Comparison of ENCODE assay signal across 19 cellular contexts in genomic region chr11:16093889-16094653, GRCh38.
DNase-seq lines count a peak whose midpoint lies in the region; ATAC-seq, FAIRE-seq and TF ChIP-seq lines count a peak whose summit lies in the region.
"Had no signal": no experiment of that assay in that cellular context is flagged by ENCODE, and none has a peak within 500 bp of the region (broad histone marks: within the 10 kb centered on the region; RNA-seq: fewer than 3 reads in every experiment).

No MANE protein-coding gene starts in this region.

- in situ Hi-C loops in K562 (cut with MboI): no loop called here
- in situ Hi-C loops in HepG2 (cut with HindIII; ENCODE audit: extremely low pct_ligation_motif_present, low pct_unique_long_range_greater_than_20kb): no loop called here

- no peaks in the 10 kb centered on the region for H4K20me1 ChIP-seq in K562 (replicated peaks; ENCODE audit: control insufficient read depth, insufficient read depth, low read length)
- H4K20me1 ChIP-seq in HepG2 (ENCODE audit: insufficient read depth, low read length): no peaks in the 10 kb centered on the region

- ATAC-seq in K562: peak; percentile 89
- ATAC-seq in HepG2: peak; percentile 89
- ATAC-seq: A549 had no signal

- TF ChIP-seq RAD21 in K562 (CRISPR knock-in tag; conservative IDR thresholded peaks at IDR 0.05 in 1 of 2, IDR thresholded peaks at IDR 0.05 in 1 of 2) (0 out of 4 replicates have a peak, but pooled peaks of 1 of the 2 experiments have one; percentile 1), HepG2 (CRISPR knock-in tag; IDR thresholded peaks at IDR 0.05) (no peak)

- TF ChIP-seq EP300 in K562 (IDR thresholded peaks at IDR 0.05; ENCODE audit: low read length) (peak; percentile 62), HepG2 (IDR thresholded peaks at IDR 0.05; ENCODE audit: low read depth in 2 of 2, low read length in 2 of 2) (0 out of 4 replicates have a peak, but pooled peaks of 1 of the 2 experiments have one; percentile 27), HepG2 (CRISPR knock-in tag; IDR thresholded peaks at IDR 0.05; ENCODE audit: borderline replicate concordance) (no peak)

- peak overlapping the region; percentile 55; the same call in 2 of the 3 replicates for H3K27ac ChIP-seq in K562 (ENCODE audit: extremely low read depth, low read depth, low read length)
- H3K27ac ChIP-seq in HepG2 (ENCODE audit: extremely low read length, insufficient read depth, low read length): no peak overlapping the region
- H3K27ac ChIP-seq in WERI-Rb-1: no peak overlapping the region
- H3K27ac ChIP-seq: 22Rv1, A549, C4-2B had no signal

- no peak for TF ChIP-seq POLR2A in K562 (conservative IDR thresholded peaks at IDR 0.05)
- TF ChIP-seq POLR2A in HepG2 (IDR thresholded peaks at IDR 0.05; ENCODE audit: insufficient read depth in 1 of 2, low read depth in 2 of 2, low read length in 2 of 2): no peak

- DNase-seq in DMS53 (lab: John Stamatoyannopoulos, UW): peak; percentile 27
- no peak for DNase-seq in DMS53 treated with DMSO at 0.1 percent for 48 hours (lab: John Stamatoyannopoulos, UW; ENCODE audit: unreplicated experiment)
- peak; percentile 11 to 75 (median 42) for DNase-seq in K562 (ENCODE audit: extremely low read depth in 1 of 4, low spot score in 3 of 4)
- peak; percentile 37 for DNase-seq in HepG2 (ENCODE audit: low spot score)
- no peak for DNase-seq in hypothalamus (lab: John Stamatoyannopoulos, UW)
- no peak for DNase-seq in activated CD4-positive, alpha-beta T cell treated with anti-CD3 and anti-CD28 coated beads, Interleukin-2, amount 50 U/mL, for 48 hours
- no peak for DNase-seq in MG63
- no peak for DNase-seq in WERI-Rb-1
- DNase-seq: AML-193; CD4-positive, alpha-beta T cell; DMS 273 treated with DMSO at 0.1 percent for 48 hours; DMS79; GDM1; H9; KBM-7 had no signal

- FAIRE-seq in K562 (lab: Jason Lieb, UNC): peak; percentile 89
- no peak for FAIRE-seq in HepG2 (lab: Jason Lieb, UNC)
- FAIRE-seq: H1 had no signal

- CTCF ChIA-PET in K562 (lab: Yijun Ruan, JAX; ENCODE audit: low intra/inter-chr PET ratio) (no interaction called here), HepG2 (lab: Yijun Ruan, JAX; ENCODE audit: low intra/inter-chr PET ratio, low total read pairs) (no interaction called here)

- 11% methylated on average over 3 of the region's 3 CpGs for WGBS in K562 (ENCODE audit: insufficient coverage, low coverage, missing lambda C conversion rate)
- 6% methylated on average over 3 of the region's 3 CpGs for WGBS in HepG2 (ENCODE audit: low lambda C conversion rate)

- intact Hi-C loops in K562 (cut with micrococcal nuclease): no loop called here
- intact Hi-C loops in HepG2 (cut with micrococcal nuclease; ENCODE audit: unreplicated experiment): no loop called here

- no peaks in the 10 kb centered on the region for H3K9me1 ChIP-seq in K562 (ENCODE audit: control insufficient read depth, insufficient read depth, low read length)

- H3K9me3 ChIP-seq in K562 (replicated peaks; ENCODE audit: control insufficient read depth, insufficient read depth, low read depth, low read length) (no peaks in the 10 kb centered on the region), HepG2 (ENCODE audit: low read length) (no peaks in the 10 kb centered on the region), MG63 (no peaks in the 10 kb centered on the region), WERI-Rb-1 (ENCODE audit: severe bottlenecking) (no peaks in the 10 kb centered on the region)
- H3K9me3 ChIP-seq: A549 had no signal

- POLR2A ChIA-PET in K562 (lab: Yijun Ruan, JAX): interaction anchor here (0.9 to 1.3 kb wide), 3 partner anchors 12 to 20 kb away, joined by 3 read pairs; no protein-coding TSS in a partner anchor
- POLR2A ChIA-PET in HepG2 (lab: Yijun Ruan, JAX): no interaction called here

- H3K9ac ChIP-seq in K562 (ENCODE audit: insufficient read depth in 1 of 2, low read depth in 2 of 2, low read length in 2 of 2): no peak overlapping the region
- H3K9ac ChIP-seq in HepG2 (ENCODE audit: insufficient read depth, low read depth, low read length): no peak overlapping the region

- peak overlapping the region; percentile 8; the same call in 1 of the 2 replicates for H3K4me2 ChIP-seq in K562 (ENCODE audit: insufficient read depth, low read length)
- H3K4me2 ChIP-seq in HepG2 (ENCODE audit: low read depth, low read length): no peak overlapping the region
- H3K4me2 ChIP-seq: A549 had no signal

- H3K4me1 ChIP-seq in K562 (replicated peaks in 1 of 2; ENCODE audit: control insufficient read depth in 2 of 2, insufficient read depth in 2 of 2, low read length in 2 of 2) (peaks cover 0 to 12% of the 10 kb centered on the region in 2 experiments; a peak in 2 of 5 replicates), HepG2 (ENCODE audit: insufficient read depth, low read length) (peaks cover 28% of the 10 kb centered on the region)

- TF ChIP-seq CTCF in K562 (IDR thresholded peaks at IDR 0.05 in 2 of 3, conservative IDR thresholded peaks at IDR 0.05 in 1 of 3; ENCODE audit: insufficient read depth in 2 of 3, low read depth in 1 of 3, low read length in 3 of 3): no peak
- TF ChIP-seq CTCF in HepG2 (CRISPR knock-in tag; IDR thresholded peaks at IDR 0.05): no peak
- TF ChIP-seq CTCF in WERI-Rb-1 (IDR thresholded peaks at IDR 0.05; ENCODE audit: low read depth, low read length): no peak

- no peaks in the 10 kb centered on the region for H3K36me3 ChIP-seq in K562 (ENCODE audit: control insufficient read depth, insufficient read depth, low read length)
- H3K36me3 ChIP-seq in HepG2 (replicated peaks in 1 of 2; ENCODE audit: control insufficient read depth in 1 of 2, insufficient read depth in 2 of 2, low read length in 2 of 2): no peaks in the 10 kb centered on the region; a peak in 1 of 5 replicates
- no peaks in the 10 kb centered on the region for H3K36me3 ChIP-seq in MG63
- H3K36me3 ChIP-seq in WERI-Rb-1: no peaks in the 10 kb centered on the region

- H3K4me3 ChIP-seq in K562: no peak overlapping the region
- H3K4me3 ChIP-seq in HepG2 (replicated peaks in 1 of 3; ENCODE audit: insufficient read depth in 1 of 3, low read depth in 2 of 3, low read length in 3 of 3): no peak overlapping the region
- H3K4me3 ChIP-seq in MG63: no peak overlapping the region
- H3K4me3 ChIP-seq in WERI-Rb-1 (ENCODE audit: low read depth, low read length): no peak overlapping the region
- H3K4me3 ChIP-seq: A549 had no signal

- H3K27me3 ChIP-seq in K562 (ENCODE audit: control insufficient read depth in 2 of 2, insufficient read depth in 2 of 2, low read length in 2 of 2) (no peaks in the 10 kb centered on the region), HepG2 (ENCODE audit: control insufficient read depth in 1 of 2, insufficient read depth in 2 of 2, low read length in 2 of 2) (no peaks in the 10 kb centered on the region), MG63 (no peaks in the 10 kb centered on the region), WERI-Rb-1 (ENCODE audit: insufficient read depth, low read depth, severe bottlenecking) (no peaks in the 10 kb centered on the region)

- BruUV-seq in K562 (replicated peaks; lab: Mats Ljungman, UMichigan) (no TSS peak), HepG2 (replicated peaks; lab: Mats Ljungman, UMichigan) (no TSS peak)

- H3K79me2 ChIP-seq in K562 (ENCODE audit: control insufficient read depth, insufficient read depth, low read length) (no peaks in the 10 kb centered on the region), HepG2 (ENCODE audit: insufficient read depth, low read length) (no peaks in the 10 kb centered on the region)

- H2AFZ ChIP-seq in K562 (ENCODE audit: low read depth, low read length): no peak overlapping the region
- no peak overlapping the region for H2AFZ ChIP-seq in HepG2 (ENCODE audit: low read length)

TF ChIP-seq in K562, 482 proteins besides CTCF, POLR2A, EP300 and RAD21 (continues in another document):
- TF ChIP-seq RNF219 (CRISPR knock-in tag; IDR thresholded peaks at IDR 0.05): no peak
- peak; percentile 42; the same call in 1 of the 2 replicates for TF ChIP-seq NCOA1 (IDR thresholded peaks at IDR 0.05; ENCODE audit: low read depth)
- peak; percentile 88 for TF ChIP-seq NFIC (IDR thresholded peaks at IDR 0.05)
- no peak for TF ChIP-seq ZNF764 (CRISPR knock-in tag; IDR thresholded peaks at IDR 0.05; ENCODE audit: low read depth)
- no peak for TF ChIP-seq ZNF431 (CRISPR knock-in tag; IDR thresholded peaks at IDR 0.05)

TF ChIP-seq in HepG2, 621 proteins besides CTCF, POLR2A, EP300 and RAD21 (continues in another document):
- TF ChIP-seq TMF1 (CRISPR knock-in tag; IDR thresholded peaks at IDR 0.05; ENCODE audit: low read depth) (no peak), GATAD2A (CRISPR knock-in tag; IDR thresholded peaks at IDR 0.05) (peak; percentile 58; the same call in 1 of the 2 replicates), ZNF18 (CRISPR knock-in tag; IDR thresholded peaks at IDR 0.05; ENCODE audit: insufficient replicate concordance) (peak; percentile 16), ZGPAT (CRISPR knock-in tag; IDR thresholded peaks at IDR 0.05) (no peak), NR2F1 (CRISPR knock-in tag; IDR thresholded peaks at IDR 0.05) (peak in 1 of 2 experiments; percentile 23; a peak in 1 of 4 replicates), ZNF558 (CRISPR knock-in tag; IDR thresholded peaks at IDR 0.05; ENCODE audit: borderline replicate concordance) (no peak), MIXL1 (CRISPR knock-in tag; IDR thresholded peaks at IDR 0.05) (peak; percentile 75; the same call in 1 of the 2 replicates), SOX13 (IDR thresholded peaks at IDR 0.05) (no peak), SOX13 (CRISPR knock-in tag; conservative IDR thresholded peaks at IDR 0.05 in 1 of 2, IDR thresholded peaks at IDR 0.05 in 1 of 2) (peak in 1 of 2 experiments; percentile 14; a peak in 1 of 4 replicates)

Comparison
In these comparisons a context has a peak if more than half of its experiments do, and no peak if none do; other contexts are left out.
1. DNase-seq: peak in DMS53 (single experiment), K562 (4 of 4) and HepG2 (single experiment); none in DMS53 treated with DMSO at 0.1 percent for 48 hours (single experiment), hypothalamus (0 of 51), activated CD4-positive, alpha-beta T cell treated with anti-CD3 and anti-CD28 coated beads, Interleukin-2, amount 50 U/mL, for 48 hours (0 of 2), MG63 (single experiment) and WERI-Rb-1 (single experiment).